In the genomic region with DNA sequence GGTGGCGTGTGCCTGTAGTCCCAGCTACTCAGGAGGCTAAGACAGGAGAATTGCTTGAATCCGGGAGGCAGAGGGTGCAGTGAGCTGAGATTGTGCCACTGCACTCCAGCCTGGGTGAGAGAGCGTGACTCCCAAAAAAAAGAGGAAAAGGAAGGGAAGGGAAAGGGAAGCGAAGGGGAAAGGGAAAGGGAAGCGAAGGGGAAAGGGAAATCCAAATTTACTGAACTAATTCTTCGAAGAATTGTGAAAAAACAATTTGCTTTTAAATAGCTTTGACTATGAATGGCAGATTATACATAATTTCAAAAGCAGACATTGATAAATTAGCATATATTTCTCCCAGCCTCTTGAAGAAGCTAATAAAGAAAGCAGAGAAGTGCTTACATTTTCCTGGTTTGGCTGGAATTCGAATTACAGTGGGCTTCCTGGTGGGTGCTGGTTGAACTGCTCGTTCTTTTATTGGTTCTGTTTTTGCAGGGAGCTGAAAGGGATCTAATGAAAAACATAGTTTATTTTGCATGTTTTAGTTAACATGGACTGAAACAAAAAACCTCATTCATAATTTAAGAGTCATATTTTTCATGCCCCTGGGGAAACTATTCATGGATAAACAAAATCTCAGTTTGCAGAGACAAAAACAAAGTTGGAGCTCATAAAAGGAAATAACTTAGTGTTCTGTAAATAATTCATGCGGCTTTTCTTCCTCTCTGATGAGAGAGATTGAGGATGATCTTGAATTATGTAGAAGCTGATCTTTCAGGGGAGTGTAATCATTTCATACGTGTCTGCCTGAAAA, we compare ENCODE assay signal across 15 cellular contexts.
DNase-seq lines count a peak whose midpoint lies in the region; ATAC-seq, FAIRE-seq and TF ChIP-seq lines count a peak whose summit lies in the region.
"Had no signal": no experiment of that assay in that cellular context is flagged by ENCODE, and none has a peak within 500 bp of the region (broad histone marks: within the 10 kb centered on the region; RNA-seq: fewer than 3 reads in every experiment).

No MANE protein-coding gene starts in this region.

- DNase-seq in HFFc6 (no peak), LoVo (ENCODE audit: low spot score) (no peak), T-helper 1 cell (no peak), pons (ENCODE audit: low spot score) (no peak)
- DNase-seq: activated effector memory CD4-positive, alpha-beta T cell treated with anti-CD3 and anti-CD28 coated beads, Interleukin-2, amount 50 U/mL, for 16 hours; anterior cingulate cortex; effector CD4-positive, alpha-beta T cell; midbrain; NCI-H2107; occipital lobe; T-cell had no signal

- peak; percentile 99 for FAIRE-seq in endometrium (lab: Jason Lieb, UNC)

- peaks cover 48% of the 10 kb centered on the region for H3K4me1 Mint-ChIP-seq in HFFc6 (ENCODE audit: low read depth)
- H3K4me1 Mint-ChIP-seq in nephron: peaks cover 48% of the 10 kb centered on the region
- H3K4me1 Mint-ChIP-seq: T-cell had no signal

- H3K27ac ChIP-seq in 22Rv1: peak overlapping the region; percentile 57

- H3K4me3 Mint-ChIP-seq in HFFc6 (peak overlapping the region; percentile 33), nephron (no peak overlapping the region)
- H3K4me3 Mint-ChIP-seq: T-cell had no signal

- H3K36me3 Mint-ChIP-seq in HFFc6 (ENCODE audit: low read depth) (peaks cover 23% of the 10 kb centered on the region), nephron (ENCODE audit: low read depth) (peaks cover 15% of the 10 kb centered on the region)
- H3K36me3 Mint-ChIP-seq: T-cell had no signal

- peak overlapping the region; percentile 72 for H3K27ac Mint-ChIP-seq in HFFc6
- H3K27ac Mint-ChIP-seq in nephron: peak overlapping the region; percentile 77 to 85 (median 83)
- H3K27ac Mint-ChIP-seq: T-cell had no signal

- no peak for TF ChIP-seq CTCF in 22Rv1 (IDR thresholded peaks at IDR 0.05)
- TF ChIP-seq CTCF in HFFc6 (IDR thresholded peaks at IDR 0.05): no peak
- TF ChIP-seq CTCF in nephron (IDR thresholded peaks at IDR 0.05; ENCODE audit: unreplicated experiment in 3 of 3): no peak

- ATAC-seq in GM19452 (IDR thresholded peaks at IDR 0.05; ENCODE audit: unreplicated experiment): no peak
- ATAC-seq: T-cell had no signal

- H3K27me3 Mint-ChIP-seq in HFFc6 (ENCODE audit: insufficient read depth) (no peaks in the 10 kb centered on the region; the same call in 1 of the 2 replicates), nephron (ENCODE audit: low read depth) (no peaks in the 10 kb centered on the region)

- H3K9me3 Mint-ChIP-seq in HFFc6 (no peaks in the 10 kb centered on the region), nephron (no peaks in the 10 kb centered on the region)
- H3K9me3 Mint-ChIP-seq: T-cell had no signal
